In the genomic region with DNA sequence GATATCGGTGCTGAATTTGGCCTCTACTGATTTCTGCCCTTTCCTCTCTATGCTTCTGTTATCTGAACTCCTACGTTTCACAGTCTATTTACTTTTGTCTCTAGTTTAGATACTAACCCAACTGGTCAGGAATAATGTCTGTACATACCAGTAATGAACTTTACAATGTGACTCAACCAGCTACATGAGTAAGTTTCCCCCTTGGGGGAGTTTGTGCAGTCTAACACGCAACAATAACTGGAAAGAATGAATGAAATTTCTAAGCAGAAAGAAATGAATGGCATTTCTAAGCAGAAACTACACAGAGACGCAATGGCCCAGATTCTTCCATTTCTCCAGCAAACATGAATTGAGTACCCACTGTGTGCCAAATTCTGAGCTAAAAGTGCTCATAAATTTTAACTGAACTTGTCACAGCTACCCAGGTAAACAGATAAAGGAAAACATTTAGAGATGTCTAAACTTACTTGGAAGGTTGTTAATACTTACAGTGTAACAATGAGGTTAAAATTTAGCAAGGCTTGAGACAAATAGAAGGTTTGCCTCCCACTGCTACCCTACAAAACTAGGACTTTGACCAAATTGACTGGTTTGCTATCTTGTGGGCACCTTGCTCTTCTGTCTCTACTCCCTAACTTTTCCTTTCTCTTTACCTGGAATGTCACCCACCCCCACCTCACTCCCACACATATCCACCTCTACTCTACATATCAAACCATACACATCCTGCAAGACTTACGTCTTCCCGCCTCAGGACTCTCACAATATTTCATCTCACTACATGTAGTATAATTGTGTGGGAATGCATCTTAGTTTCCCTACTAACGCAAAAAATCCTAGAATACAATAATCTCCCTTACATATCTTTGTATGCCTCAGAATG, we compare ENCODE assay signal across 17 cellular contexts. TPM values are rescaled to one million over a fixed set of nuclear protein-coding genes. Genes with fewer than 3 reads are reported as not detected.
A peak's percentile ranks its signal among the peaks of the same experiment; 100 is the strongest.
DNase-seq lines count a peak whose midpoint lies in the region; ATAC-seq and TF ChIP-seq lines count a peak whose summit lies in the region.
"Had no signal": no experiment of that assay in that cellular context is flagged by ENCODE, and none has a peak within 500 bp of the region (broad histone marks: within the 10 kb centered on the region; RNA-seq: fewer than 3 reads in every experiment).

No MANE protein-coding gene starts in this region.

- peak overlapping the region; percentile 85 for H3K27ac ChIP-seq in epithelial cell of prostate
- peak overlapping the region; percentile 41 for H3K27ac ChIP-seq in osteoblast (ENCODE audit: low read depth, low read length)
- no peak overlapping the region for H3K27ac ChIP-seq in tibial artery
- H3K27ac ChIP-seq: left ventricle myocardium inferior, parathyroid adenoma, WERI-Rb-1 had no signal

- H3K79me2 ChIP-seq in osteoblast (ENCODE audit: insufficient read depth, low read length), result no peaks in the 10 kb centered on the region
- H3K79me2 ChIP-seq: parathyroid adenoma had no signal

- peaks cover 71% of the 10 kb centered on the region for H3K4me1 Mint-ChIP-seq in Calu3 (ENCODE audit: low read depth, unreplicated experiment)

- H2AFZ ChIP-seq in osteoblast (ENCODE audit: low read length), result no peak overlapping the region
- H2AFZ ChIP-seq: parathyroid adenoma had no signal

- no peaks in the 10 kb centered on the region for H3K36me3 ChIP-seq in osteoblast (ENCODE audit: insufficient read depth, low read length)
- no peaks in the 10 kb centered on the region for H3K36me3 ChIP-seq in tibial artery
- H3K36me3 ChIP-seq: left ventricle myocardium inferior, WERI-Rb-1 had no signal

- H3K27ac Mint-ChIP-seq in Calu3 (ENCODE audit: unreplicated experiment), result peak overlapping the region; percentile 90

- H3K9me3 Mint-ChIP-seq in Calu3 (ENCODE audit: low read depth, unreplicated experiment), result no peaks in the 10 kb centered on the region

- H3K4me2 ChIP-seq in osteoblast (ENCODE audit: insufficient read depth, low read length), result peak overlapping the region; percentile 23

- no TSS peak for BruUV-seq in Calu3 (replicated peaks; lab: Mats Ljungman, UMichigan)

- POLR2A ChIA-PET in HEK293T (lab: Yijun Ruan, JAX), result no interaction called here

- peaks cover 5% of the 10 kb centered on the region for H3K36me3 Mint-ChIP-seq in Calu3 (ENCODE audit: insufficient read depth, unreplicated experiment)

- CTCF ChIA-PET in Calu3 (lab: Charles Lee), result interaction anchor here (1.5 kb wide), 1 partner anchor 56 kb away, joined by 6 read pairs; no protein-coding TSS in a partner anchor
- CTCF ChIA-PET in HEK293T (lab: Yijun Ruan, JAX), result no interaction called here

- H3K27me3 Mint-ChIP-seq in Calu3 (ENCODE audit: unreplicated experiment), result no peaks in the 10 kb centered on the region

- peak; percentile 47 for DNase-seq in Calu3
- peak; percentile 39 for DNase-seq in LHCN-M2 (ENCODE audit: low read depth)
- DNase-seq in epithelial cell of prostate (ENCODE audit: low read depth, low spot score), result peak; percentile 84
- peak; percentile 91 for DNase-seq in osteoblast (ENCODE audit: insufficient read length, low spot score, missing footprints)
- DNase-seq in tibial artery, result no peak
- DNase-seq in HEK293T (ENCODE audit: extremely low spot score), result no peak
- no peak for DNase-seq in NCI-H345 (lab: John Stamatoyannopoulos, UW)
- DNase-seq: DMS79 treated with DMSO at 0.1 percent for 48 hours; left ventricle myocardium inferior; NCI-H524 treated with DMSO at 0.1 percent for 48 hours; stimulated activated CD4-positive, alpha-beta T cell treated with anti-CD3 and anti-CD28 coated beads, Interleukin-2, amount 100 ng/mL, for 24 hours; WERI-Rb-1 had no signal

- H3K27me3 ChIP-seq in osteoblast (ENCODE audit: insufficient read depth, low read length), result no peaks in the 10 kb centered on the region
- no peaks in the 10 kb centered on the region for H3K27me3 ChIP-seq in tibial artery

- H3K4me3 Mint-ChIP-seq in Calu3 (ENCODE audit: low read depth, unreplicated experiment), result peak overlapping the region; percentile 50

- H3K4me3 ChIP-seq in osteoblast (ENCODE audit: insufficient read depth, low read length) (no peak overlapping the region), tibial artery (no peak overlapping the region)
- H3K4me3 ChIP-seq: left ventricle myocardium inferior had no signal

- intact Hi-C loops in Calu3 (cut with micrococcal nuclease; ENCODE audit: unreplicated experiment), result loop anchor here (2.0 to 5.0 kb wide), 2 partner anchors 22 to 38 kb away; a partner anchor contains a TSS
- intact Hi-C loops in tibial artery (cut with DNase I; ENCODE audit: low total_unique reads), result no loop called here

- H3K9me3 ChIP-seq in osteoblast (ENCODE audit: low read depth, low read length), result no peaks in the 10 kb centered on the region
- no peaks in the 10 kb centered on the region for H3K9me3 ChIP-seq in tibial artery
- H3K9me3 ChIP-seq: left ventricle myocardium inferior had no signal

- TF ChIP-seq CTCF in Calu3 (IDR thresholded peaks at IDR 0.05; ENCODE audit: unreplicated experiment) (no peak), osteoblast (IDR thresholded peaks at IDR 0.05; ENCODE audit: extremely low read depth, low read depth, low read length) (no peak), tibial artery (IDR thresholded peaks at IDR 0.05) (no peak)

- no peak for ATAC-seq in HG03460 (IDR thresholded peaks at IDR 0.05; ENCODE audit: unreplicated experiment)
- ATAC-seq: Right ventricle myocardium inferior had no signal

- H4K20me1 ChIP-seq in osteoblast (ENCODE audit: insufficient read depth, low read length), result no peaks in the 10 kb centered on the region

- H3K4me1 ChIP-seq in osteoblast (ENCODE audit: insufficient read depth, low read length) (peaks cover 21% of the 10 kb centered on the region), tibial artery (no peaks in the 10 kb centered on the region)
- H3K4me1 ChIP-seq: parathyroid adenoma had no signal

TF ChIP-seq in HEK293T, 16 proteins besides CTCF, POLR2A, EP300 and RAD21:
- TF ChIP-seq ZNF384 (IDR thresholded peaks at IDR 0.05) (no peak), CTBP1 (IDR thresholded peaks at IDR 0.05; ENCODE audit: borderline replicate concordance) (no peak), FOXA1 (IDR thresholded peaks at IDR 0.05) (no peak), FOXK2 (IDR thresholded peaks at IDR 0.05) (no peak), L3MBTL2 (conservative IDR thresholded peaks at IDR 0.05) (no peak), FOXM1 (IDR thresholded peaks at IDR 0.05; ENCODE audit: borderline replicate concordance) (no peak), SUZ12 (IDR thresholded peaks at IDR 0.05) (no peak), TARDBP (IDR thresholded peaks at IDR 0.05) (no peak), SP1 (IDR thresholded peaks at IDR 0.05) (no peak), HDGF (IDR thresholded peaks at IDR 0.05; ENCODE audit: borderline replicate concordance) (no peak), LEF1 (IDR thresholded peaks at IDR 0.05; ENCODE audit: borderline replicate concordance) (no peak), ARNT (IDR thresholded peaks at IDR 0.05) (no peak), ELF4 (IDR thresholded peaks at IDR 0.05) (no peak), BHLHE40 (IDR thresholded peaks at IDR 0.05; ENCODE audit: borderline replicate concordance) (no peak), NFRKB (IDR thresholded peaks at IDR 0.05) (no peak)
- TF ChIP-seq, protein P1, sequence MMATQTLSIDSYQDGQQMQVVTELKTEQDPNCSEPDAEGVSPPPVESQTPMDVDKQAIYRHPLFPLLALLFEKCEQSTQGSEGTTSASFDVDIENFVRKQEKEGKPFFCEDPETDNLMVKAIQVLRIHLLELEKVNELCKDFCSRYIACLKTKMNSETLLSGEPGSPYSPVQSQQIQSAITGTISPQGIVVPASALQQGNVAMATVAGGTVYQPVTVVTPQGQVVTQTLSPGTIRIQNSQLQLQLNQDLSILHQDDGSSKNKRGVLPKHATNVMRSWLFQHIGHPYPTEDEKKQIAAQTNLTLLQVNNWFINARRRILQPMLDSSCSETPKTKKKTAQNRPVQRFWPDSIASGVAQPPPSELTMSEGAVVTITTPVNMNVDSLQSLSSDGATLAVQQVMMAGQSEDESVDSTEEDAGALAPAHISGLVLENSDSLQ (IDR thresholded peaks at IDR 0.05), result no peak

RNA-seq across cellular contexts. Expression of a gene that starts 11.7 kb away (rescaled TPM):
- total RNA-seq in Calu3 (2022) (26.9 and 32.8 TPM in 2 replicates), LHCN-M2 (2014; rRNA removed) (not detected in 2 replicates), osteoblast (0.29 and 0.36 TPM in 2 replicates)
- polyA plus RNA-seq in LHCN-M2 (2012), result not detected
- total RNA-seq: chondrocyte, left ventricle myocardium inferior had no signal

RNA-seq across cellular contexts. Expression of a gene that starts 39.1 kb away (rescaled TPM):
- total RNA-seq in Calu3 (2022), result not detected in 2 replicates
- total RNA-seq in LHCN-M2 (2014; rRNA removed), result not detected in 2 replicates
- not detected for polyA plus RNA-seq in LHCN-M2 (2012)
- total RNA-seq in osteoblast, result not detected in 2 replicates
- total RNA-seq: chondrocyte, glomerular endothelial cell, left ventricle myocardium inferior, Right ventricle myocardium inferior had no signal

RNA-seq across cellular contexts. Expression of a gene that starts 55.6 kb away (rescaled TPM):
- 38.7 and 48.1 TPM in 2 replicates for total RNA-seq in Calu3 (2022)
- 22.7 and 25.3 TPM in 2 replicates for total RNA-seq in LHCN-M2 (2014; rRNA removed)
- 25.6 TPM for polyA plus RNA-seq in LHCN-M2 (2012)
- 22.7 and 28.2 TPM in 2 replicates for total RNA-seq in osteoblast

Comparison
In these comparisons a context has a peak if more than half of its experiments do, and no peak if none do; other contexts are left out.
1. DNase-seq: peak in Calu3 (single experiment), LHCN-M2 (single experiment), epithelial cell of prostate (single experiment) and osteoblast (single experiment); none in tibial artery (0 of 2), HEK293T (single experiment) and NCI-H345 (single experiment).
2. H3K27ac ChIP-seq: peak in epithelial cell of prostate (single experiment) and osteoblast (single experiment); none in tibial artery (0 of 2).
3. RNA of a gene that starts 11.7 kb away (total RNA-seq): 26.9 to 32.8 TPM in Calu3; 0.29 to 0.36 TPM in osteoblast and not detected in LHCN-M2; every median in the first group is over 10 times any median in the second.